Comparison of ENCODE assay signal across 8 cellular contexts in genomic region chr16:4350787-4351659, GRCh38. TPM values are rescaled to one million over a fixed set of nuclear protein-coding genes. Genes with fewer than 3 reads are reported as not detected.
DNase-seq lines count a peak whose midpoint lies in the region; ATAC-seq, FAIRE-seq and TF ChIP-seq lines count a peak whose summit lies in the region.

PAM16 (minus strand) TSS chr16:4351321; CDS start chr16:4351234, 87 bp downstream.

- in situ Hi-C loops in HepG2 (cut with HindIII; ENCODE audit: extremely low pct_ligation_motif_present, low pct_unique_long_range_greater_than_20kb) = loop anchor here (5.0 kb wide), 1 partner anchor 36 kb away; no protein-coding TSS in a partner anchor

- H3K79me2 ChIP-seq in HepG2 (ENCODE audit: insufficient read depth, low read length) = peaks cover 40% of the 10 kb centered on the region

- no peaks in the 10 kb centered on the region for H3K36me3 ChIP-seq in HepG2 (replicated peaks in 1 of 2; ENCODE audit: control insufficient read depth in 1 of 2, insufficient read depth in 2 of 2, low read length in 2 of 2)

- H3K4me1 ChIP-seq in HepG2 (ENCODE audit: insufficient read depth, low read length) = peaks cover 66% of the 10 kb centered on the region

- H3K9ac ChIP-seq in HepG2 (ENCODE audit: insufficient read depth, low read depth, low read length) = peak within 1 kb of the TSS; percentile 98

- ATAC-seq in GM19395 (IDR thresholded peaks at IDR 0.05; ENCODE audit: unreplicated experiment) (peak; percentile 89), HG03558 (IDR thresholded peaks at IDR 0.05; ENCODE audit: extremely low read depth, unreplicated experiment) (peak; percentile 78), HepG2 (peak; percentile 83)

- POLR2A ChIA-PET in HepG2 (lab: Yijun Ruan, JAX) = interaction anchor here (0.7 to 4.4 kb wide), 18 partner anchors 10 to 1291 kb away, joined by 3 to 36 read pairs (median 4); partner anchors contain the start of genes TFAP4 and VASN

- TSS peak; percentile 67 for BruUV-seq in HepG2 (replicated peaks; lab: Mats Ljungman, UMichigan)

- intact Hi-C loops in HepG2 (cut with micrococcal nuclease; ENCODE audit: unreplicated experiment) = no loop called here

- TF ChIP-seq CTCF in C4-2B (conservative IDR thresholded peaks at IDR 0.05) = no peak; the same call in 1 of the 2 replicates
- TF ChIP-seq CTCF in HepG2 (CRISPR knock-in tag; IDR thresholded peaks at IDR 0.05) = no peak; the same call in 1 of the 2 replicates

- peak within 1 kb of the TSS; percentile 29 for H2AFZ ChIP-seq in HepG2 (ENCODE audit: low read length)

- H3K27ac ChIP-seq in C4-2B (peak within 1 kb of the TSS; percentile 87), HepG2 (ENCODE audit: extremely low read length, insufficient read depth, low read length) (peak within 1 kb of the TSS; percentile 89)

- FAIRE-seq in HepG2 (lab: Jason Lieb, UNC) = peak; percentile 72

- WGBS in HepG2 (ENCODE audit: low lambda C conversion rate) = 2% methylated on average over 18 of the region's 81 CpGs

- peak; percentile 66 to 84 for TF ChIP-seq POLR2A in HepG2 (IDR thresholded peaks at IDR 0.05; ENCODE audit: insufficient read depth in 1 of 2, low read depth in 2 of 2, low read length in 2 of 2)

- H3K27me3 ChIP-seq in HepG2 (ENCODE audit: control insufficient read depth in 1 of 2, insufficient read depth in 2 of 2, low read length in 2 of 2) = no peaks in the 10 kb centered on the region; a peak in 2 of 5 replicates

- TF ChIP-seq EP300 in HepG2 (IDR thresholded peaks at IDR 0.05; ENCODE audit: low read depth in 2 of 2, low read length in 2 of 2) (no peak), HepG2 (CRISPR knock-in tag; IDR thresholded peaks at IDR 0.05; ENCODE audit: borderline replicate concordance) (no peak)

- H3K4me3 ChIP-seq in HepG2 (replicated peaks in 1 of 3; ENCODE audit: insufficient read depth in 1 of 3, low read depth in 2 of 3, low read length in 3 of 3) = peak within 1 kb of the TSS; percentile 92 to 100 (median 100)

- CTCF ChIA-PET in HepG2 (lab: Yijun Ruan, JAX; ENCODE audit: low intra/inter-chr PET ratio, low total read pairs) = no interaction called here

- peak within 1 kb of the TSS; percentile 86 for H3K4me2 ChIP-seq in HepG2 (ENCODE audit: low read depth, low read length)

- DNase-seq in NCI-H748 (lab: John Stamatoyannopoulos, UW; ENCODE audit: unreplicated experiment) = peak; percentile 90
- DNase-seq in activated CD4-positive, alpha-beta T cell treated with anti-CD3 and anti-CD28 coated beads, Interleukin-2, amount 50 U/mL, for 1 hour = peak; percentile 97
- DNase-seq in dermis blood vessel endothelial cell = peak; percentile 95
- peak; percentile 89 for DNase-seq in HepG2 (ENCODE audit: low spot score)
- peak; percentile 99 for DNase-seq in stimulated activated CD4-positive, alpha-beta T cell treated with anti-CD3 and anti-CD28 coated beads, Interleukin-4, amount 100 ng/mL, for 1 hour

- peaks cover 12% of the 10 kb centered on the region for H4K20me1 ChIP-seq in HepG2 (ENCODE audit: insufficient read depth, low read length)

- peak; percentile 47; the same call in 1 of the 2 replicates for TF ChIP-seq RAD21 in HepG2 (CRISPR knock-in tag; IDR thresholded peaks at IDR 0.05)

- no peaks in the 10 kb centered on the region for H3K9me3 ChIP-seq in HepG2 (ENCODE audit: low read length)

TF ChIP-seq in HepG2, 621 proteins besides CTCF, POLR2A, EP300 and RAD21 (continues in another document):
- TF ChIP-seq AFF4 (CRISPR knock-in tag; IDR thresholded peaks at IDR 0.05) (no peak), KAT7 (CRISPR knock-in tag; IDR thresholded peaks at IDR 0.05; ENCODE audit: borderline replicate concordance) (no peak), HIC2 (CRISPR knock-in tag; IDR thresholded peaks at IDR 0.05; ENCODE audit: low read depth) (no peak), SPEN (CRISPR knock-in tag; IDR thresholded peaks at IDR 0.05; ENCODE audit: low read depth) (0 out of 2 replicates have a peak, but pooled peaks have one; percentile 12), MIER3 (CRISPR knock-in tag; IDR thresholded peaks at IDR 0.05; ENCODE audit: borderline replicate concordance) (0 out of 2 replicates have a peak, but pooled peaks have one; percentile 30), ZNF878 (CRISPR knock-in tag; IDR thresholded peaks at IDR 0.05) (0 out of 2 replicates have a peak, but pooled peaks have one; percentile 52), SETDB1 (CRISPR knock-in tag; IDR thresholded peaks at IDR 0.05; ENCODE audit: borderline replicate concordance) (no peak), BATF2 (CRISPR knock-in tag; IDR thresholded peaks at IDR 0.05) (no peak), HMG20A (CRISPR knock-in tag; IDR thresholded peaks at IDR 0.05; ENCODE audit: borderline replicate concordance) (no peak), ZNF326 (CRISPR knock-in tag; IDR thresholded peaks at IDR 0.05; ENCODE audit: borderline replicate concordance) (no peak), MEIS2 (CRISPR knock-in tag; IDR thresholded peaks at IDR 0.05) (no peak)

RNA-seq across cellular contexts. Expression of gene PAM16, which starts in this region (rescaled TPM):
- total RNA-seq in dermis blood vessel endothelial cell (11.6 and 15.5 TPM in 2 replicates), HepG2 (2016; rRNA removed; fragmentation: Illumina TruSeq; extraction: Trizol) (39.5 and 51.8 TPM in 2 replicates)
- 62.7 and 78.9 TPM in 2 replicates for total RNA-seq in HepG2 (2016; cell fraction: cytosol; rRNA removed; fragmentation: Illumina TruSeq; extraction: Trizol; ENCODE audit: low read depth)
- total RNA-seq in HepG2 (2016; cell fraction: insoluble cytoplasmic fraction; rRNA removed; fragmentation: Illumina TruSeq; extraction: Trizol) = 44.0 and 55.1 TPM in 2 replicates
- total RNA-seq in HepG2 (2016; cell fraction: membrane; rRNA removed; fragmentation: Illumina TruSeq; extraction: Trizol) = 48.0 and 59.1 TPM in 2 replicates
- 21.8 and 30.9 TPM in 2 replicates for total RNA-seq in HepG2 (2016; cell fraction: nucleus; rRNA removed; fragmentation: Illumina TruSeq; extraction: Trizol)
- polyA plus RNA-seq in HepG2 (2011; rRNA removed) = 51.5 and 64.5 TPM in 2 replicates
- 79.1 and 106 TPM in 2 replicates for polyA plus RNA-seq in HepG2 (2011; cell fraction: cytosol; rRNA removed)
- polyA plus RNA-seq in HepG2 (2011; cell fraction: nucleus; rRNA removed) = 59.7 and 63.8 TPM in 2 replicates
- 28.9 and 43.2 TPM in 2 replicates for polyA plus RNA-seq in HepG2 (2012)
- 51.5 and 69.1 TPM in 2 replicates for polyA plus RNA-seq in HepG2 (2016; cell fraction: cytosol; fragmentation: Illumina TruSeq; extraction: Trizol; ENCODE audit: low read depth)
- polyA plus RNA-seq in HepG2 (2016; cell fraction: insoluble cytoplasmic fraction; fragmentation: Illumina TruSeq; extraction: Trizol; ENCODE audit: low read depth) = 31.2 and 31.7 TPM in 2 replicates
- polyA plus RNA-seq in HepG2 (2016; cell fraction: membrane; fragmentation: Illumina TruSeq; extraction: Trizol; ENCODE audit: low read depth) = 35.5 and 47.0 TPM in 2 replicates
- polyA plus RNA-seq in HepG2 (2016; cell fraction: nucleus; fragmentation: Illumina TruSeq; extraction: Trizol; ENCODE audit: insufficient read depth, low read depth) = 70.3 and 85.7 TPM in 2 replicates
- polyA minus RNA-seq in HepG2 (2011; rRNA and poly(A)+ RNA removed; ENCODE audit: low replicate concordance) = 22.9 and 24.5 TPM in 2 replicates
- 13.2 and 17.4 TPM in 2 replicates for polyA minus RNA-seq in HepG2 (2011; cell fraction: cytosol; rRNA and poly(A)+ RNA removed)
- polyA minus RNA-seq in HepG2 (2011; cell fraction: nucleus; rRNA and poly(A)+ RNA removed) = 12.3 and 12.9 TPM in 2 replicates

Comparison
In these comparisons a context has a peak if more than half of its experiments do, and no peak if none do; other contexts are left out.
1. Peak in every context shown above with its lines: DNase-seq, ATAC-seq, H3K4me3 ChIP-seq and H3K27ac ChIP-seq.